1 cellular context compared by ENCODE assay signal in genomic region chr11:27507561-27508322, GRCh38.
TF ChIP-seq lines count a peak whose summit lies in the region.

No MANE protein-coding gene starts in this region.

TF ChIP-seq in SK-N-SH, 30 proteins besides CTCF, POLR2A, EP300 and RAD21 (continued from another document):
- TF ChIP-seq RXRA (IDR thresholded peaks at IDR 0.05; ENCODE audit: borderline replicate concordance, low read depth) (no peak), EZH2phosphoT487 (IDR thresholded peaks at IDR 0.05; ENCODE audit: borderline replicate concordance, low read depth) (no peak), RCOR1 (IDR thresholded peaks at IDR 0.05; ENCODE audit: low read length) (no peak), RFX5 (IDR thresholded peaks at IDR 0.05; ENCODE audit: low read length) (no peak), MXI1 (IDR thresholded peaks at IDR 0.05; ENCODE audit: low read depth, low read length) (no peak), MAX (IDR thresholded peaks at IDR 0.05; ENCODE audit: low read depth) (no peak), JUND (IDR thresholded peaks at IDR 0.05) (no peak), USF1 (IDR thresholded peaks at IDR 0.05; ENCODE audit: borderline replicate concordance, low read depth) (no peak), GATA2 (CRISPR knock-in tag; IDR thresholded peaks at IDR 0.05) (no peak), TAF1 (IDR thresholded peaks at IDR 0.05; ENCODE audit: borderline replicate concordance, low read depth, low read length) (no peak)
TF ChIP-seq in SK-N-SH: peak in this region for 0.
